Comparison of ENCODE assay signal across 1 cellular context in the genomic region with DNA sequence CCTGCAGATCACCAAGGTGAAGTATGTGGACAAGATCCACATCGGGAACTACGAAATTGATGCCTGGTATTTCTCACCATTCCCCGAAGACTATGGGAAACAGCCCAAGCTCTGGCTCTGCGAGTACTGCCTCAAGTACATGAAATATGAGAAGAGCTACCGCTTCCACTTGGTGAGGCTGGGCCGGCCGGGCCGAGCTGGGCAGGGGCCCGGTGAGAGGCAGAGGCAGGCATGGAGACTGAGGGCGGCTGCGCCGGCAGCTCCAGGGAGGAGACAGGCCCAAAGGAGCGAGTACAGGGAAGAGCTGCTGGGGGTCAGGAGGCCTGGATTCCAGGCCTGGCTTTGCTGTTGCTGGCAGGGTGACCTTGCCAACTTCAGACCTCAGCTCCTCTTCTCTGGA.
TF ChIP-seq lines count a peak whose summit lies in the region.

No MANE protein-coding gene starts in this region.

TF ChIP-seq in H1, 55 proteins besides CTCF, POLR2A, EP300 and RAD21:
- TF ChIP-seq POLR2AphosphoS5 (IDR thresholded peaks at IDR 0.05; ENCODE audit: low read depth, low read length) (no peak), SP2 (IDR thresholded peaks at IDR 0.05; ENCODE audit: low read length) (no peak), HDAC2 (IDR thresholded peaks at IDR 0.05; ENCODE audit: borderline replicate concordance in 1 of 2, low read depth in 2 of 2, low read length in 2 of 2) (no peak), SP1 (IDR thresholded peaks at IDR 0.05; ENCODE audit: low read depth, low read length) (no peak), SIRT6 (IDR thresholded peaks at IDR 0.05; ENCODE audit: low read length) (no peak), RBBP5 (IDR thresholded peaks at IDR 0.05; ENCODE audit: borderline replicate concordance, low read depth, low read length) (no peak)
